In the genomic region with DNA sequence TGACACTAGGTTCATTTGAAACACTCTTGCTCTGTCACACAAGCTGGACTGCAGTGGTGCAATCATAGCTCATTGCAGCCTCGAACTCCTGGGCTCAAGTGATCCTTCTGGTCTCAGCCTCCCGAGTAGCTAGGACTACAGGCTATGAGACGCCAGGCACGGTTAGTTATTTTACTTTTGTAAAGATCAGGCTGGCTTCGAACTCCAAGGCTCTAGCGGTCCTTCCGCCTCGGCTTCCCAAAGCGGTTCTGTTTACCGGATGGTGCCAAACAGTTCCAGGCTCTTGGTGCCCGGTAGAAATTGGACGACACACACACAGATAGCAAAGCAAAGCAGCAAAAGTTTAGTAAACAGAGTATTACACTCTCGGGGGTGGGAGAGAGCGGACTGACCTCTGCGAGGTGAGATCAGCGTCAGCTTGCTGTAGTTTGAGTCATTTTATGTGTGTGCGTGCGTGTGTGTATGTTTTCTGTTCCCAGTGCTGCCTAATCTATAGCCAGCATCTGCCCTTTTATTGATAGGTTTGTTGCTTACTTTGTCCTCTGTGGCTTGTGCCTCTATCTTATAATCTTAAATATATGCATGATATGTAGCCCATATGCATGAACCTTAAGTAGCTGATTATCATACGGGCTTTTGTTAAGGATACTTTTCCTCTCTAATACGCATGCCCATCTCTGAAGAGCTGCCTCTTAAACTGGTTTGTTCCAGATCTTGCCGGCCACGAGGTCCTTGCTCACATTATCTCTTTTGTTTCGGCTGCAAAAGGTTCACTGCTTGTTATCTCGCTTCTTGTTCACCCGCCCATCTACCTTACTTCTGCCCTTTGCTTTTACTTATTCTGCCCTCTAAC, we compare ENCODE assay signal across 1 cellular context.
TF ChIP-seq lines count a peak whose summit lies in the region.

No MANE protein-coding gene starts in this region.

TF ChIP-seq in HepG2, 621 proteins besides CTCF, POLR2A, EP300 and RAD21 (continued from another document and continues in another):
- TF ChIP-seq, protein P1, sequence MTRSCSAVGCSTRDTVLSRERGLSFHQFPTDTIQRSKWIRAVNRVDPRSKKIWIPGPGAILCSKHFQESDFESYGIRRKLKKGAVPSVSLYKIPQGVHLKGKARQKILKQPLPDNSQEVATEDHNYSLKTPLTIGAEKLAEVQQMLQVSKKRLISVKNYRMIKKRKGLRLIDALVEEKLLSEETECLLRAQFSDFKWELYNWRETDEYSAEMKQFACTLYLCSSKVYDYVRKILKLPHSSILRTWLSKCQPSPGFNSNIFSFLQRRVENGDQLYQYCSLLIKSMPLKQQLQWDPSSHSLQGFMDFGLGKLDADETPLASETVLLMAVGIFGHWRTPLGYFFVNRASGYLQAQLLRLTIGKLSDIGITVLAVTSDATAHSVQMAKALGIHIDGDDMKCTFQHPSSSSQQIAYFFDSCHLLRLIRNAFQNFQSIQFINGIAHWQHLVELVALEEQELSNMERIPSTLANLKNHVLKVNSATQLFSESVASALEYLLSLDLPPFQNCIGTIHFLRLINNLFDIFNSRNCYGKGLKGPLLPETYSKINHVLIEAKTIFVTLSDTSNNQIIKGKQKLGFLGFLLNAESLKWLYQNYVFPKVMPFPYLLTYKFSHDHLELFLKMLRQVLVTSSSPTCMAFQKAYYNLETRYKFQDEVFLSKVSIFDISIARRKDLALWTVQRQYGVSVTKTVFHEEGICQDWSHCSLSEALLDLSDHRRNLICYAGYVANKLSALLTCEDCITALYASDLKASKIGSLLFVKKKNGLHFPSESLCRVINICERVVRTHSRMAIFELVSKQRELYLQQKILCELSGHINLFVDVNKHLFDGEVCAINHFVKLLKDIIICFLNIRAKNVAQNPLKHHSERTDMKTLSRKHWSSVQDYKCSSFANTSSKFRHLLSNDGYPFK (CRISPR knock-in tag; IDR thresholded peaks at IDR 0.05; ENCODE audit: borderline replicate concordance): no peak
- no peak for TF ChIP-seq ZBTB42 (CRISPR knock-in tag; IDR thresholded peaks at IDR 0.05)
- TF ChIP-seq, protein P2, sequence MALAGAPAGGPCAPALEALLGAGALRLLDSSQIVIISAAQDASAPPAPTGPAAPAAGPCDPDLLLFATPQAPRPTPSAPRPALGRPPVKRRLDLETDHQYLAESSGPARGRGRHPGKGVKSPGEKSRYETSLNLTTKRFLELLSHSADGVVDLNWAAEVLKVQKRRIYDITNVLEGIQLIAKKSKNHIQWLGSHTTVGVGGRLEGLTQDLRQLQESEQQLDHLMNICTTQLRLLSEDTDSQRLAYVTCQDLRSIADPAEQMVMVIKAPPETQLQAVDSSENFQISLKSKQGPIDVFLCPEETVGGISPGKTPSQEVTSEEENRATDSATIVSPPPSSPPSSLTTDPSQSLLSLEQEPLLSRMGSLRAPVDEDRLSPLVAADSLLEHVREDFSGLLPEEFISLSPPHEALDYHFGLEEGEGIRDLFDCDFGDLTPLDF (CRISPR knock-in tag; IDR thresholded peaks at IDR 0.05): no peak; the same call in 1 of the 2 replicates
- TF ChIP-seq ZNF264 (CRISPR knock-in tag; IDR thresholded peaks at IDR 0.05): no peak; the same call in none of the 2 replicates
- TF ChIP-seq, protein P3, sequence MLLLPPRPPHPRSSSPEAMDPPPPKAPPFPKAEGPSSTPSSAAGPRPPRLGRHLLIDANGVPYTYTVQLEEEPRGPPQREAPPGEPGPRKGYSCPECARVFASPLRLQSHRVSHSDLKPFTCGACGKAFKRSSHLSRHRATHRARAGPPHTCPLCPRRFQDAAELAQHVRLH (CRISPR knock-in tag; IDR thresholded peaks at IDR 0.05; ENCODE audit: borderline replicate concordance, low read depth): peak; percentile 24; the same call in 1 of the 2 replicates
- no peak for TF ChIP-seq KLF15 (CRISPR knock-in tag; IDR thresholded peaks at IDR 0.05; ENCODE audit: borderline replicate concordance)
- TF ChIP-seq SMARCE1 (IDR thresholded peaks at IDR 0.05; ENCODE audit: borderline replicate concordance): no peak
- TF ChIP-seq, protein P4, sequence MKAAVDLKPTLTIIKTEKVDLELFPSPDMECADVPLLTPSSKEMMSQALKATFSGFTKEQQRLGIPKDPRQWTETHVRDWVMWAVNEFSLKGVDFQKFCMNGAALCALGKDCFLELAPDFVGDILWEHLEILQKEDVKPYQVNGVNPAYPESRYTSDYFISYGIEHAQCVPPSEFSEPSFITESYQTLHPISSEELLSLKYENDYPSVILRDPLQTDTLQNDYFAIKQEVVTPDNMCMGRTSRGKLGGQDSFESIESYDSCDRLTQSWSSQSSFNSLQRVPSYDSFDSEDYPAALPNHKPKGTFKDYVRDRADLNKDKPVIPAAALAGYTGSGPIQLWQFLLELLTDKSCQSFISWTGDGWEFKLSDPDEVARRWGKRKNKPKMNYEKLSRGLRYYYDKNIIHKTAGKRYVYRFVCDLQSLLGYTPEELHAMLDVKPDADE (CRISPR knock-in tag; IDR thresholded peaks at IDR 0.05): no peak
- peak; percentile 69 for TF ChIP-seq KMT2A (CRISPR knock-in tag; IDR thresholded peaks at IDR 0.05)
- TF ChIP-seq, protein P5, sequence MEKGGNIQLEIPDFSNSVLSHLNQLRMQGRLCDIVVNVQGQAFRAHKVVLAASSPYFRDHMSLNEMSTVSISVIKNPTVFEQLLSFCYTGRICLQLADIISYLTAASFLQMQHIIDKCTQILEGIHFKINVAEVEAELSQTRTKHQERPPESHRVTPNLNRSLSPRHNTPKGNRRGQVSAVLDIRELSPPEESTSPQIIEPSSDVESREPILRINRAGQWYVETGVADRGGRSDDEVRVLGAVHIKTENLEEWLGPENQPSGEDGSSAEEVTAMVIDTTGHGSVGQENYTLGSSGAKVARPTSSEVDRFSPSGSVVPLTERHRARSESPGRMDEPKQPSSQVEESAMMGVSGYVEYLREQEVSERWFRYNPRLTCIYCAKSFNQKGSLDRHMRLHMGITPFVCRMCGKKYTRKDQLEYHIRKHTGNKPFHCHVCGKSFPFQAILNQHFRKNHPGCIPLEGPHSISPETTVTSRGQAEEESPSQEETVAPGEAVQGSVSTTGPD (CRISPR knock-in tag; IDR thresholded peaks at IDR 0.05): 0 out of 2 replicates have a peak, but pooled peaks have one; percentile 5
- TF ChIP-seq, protein P6, sequence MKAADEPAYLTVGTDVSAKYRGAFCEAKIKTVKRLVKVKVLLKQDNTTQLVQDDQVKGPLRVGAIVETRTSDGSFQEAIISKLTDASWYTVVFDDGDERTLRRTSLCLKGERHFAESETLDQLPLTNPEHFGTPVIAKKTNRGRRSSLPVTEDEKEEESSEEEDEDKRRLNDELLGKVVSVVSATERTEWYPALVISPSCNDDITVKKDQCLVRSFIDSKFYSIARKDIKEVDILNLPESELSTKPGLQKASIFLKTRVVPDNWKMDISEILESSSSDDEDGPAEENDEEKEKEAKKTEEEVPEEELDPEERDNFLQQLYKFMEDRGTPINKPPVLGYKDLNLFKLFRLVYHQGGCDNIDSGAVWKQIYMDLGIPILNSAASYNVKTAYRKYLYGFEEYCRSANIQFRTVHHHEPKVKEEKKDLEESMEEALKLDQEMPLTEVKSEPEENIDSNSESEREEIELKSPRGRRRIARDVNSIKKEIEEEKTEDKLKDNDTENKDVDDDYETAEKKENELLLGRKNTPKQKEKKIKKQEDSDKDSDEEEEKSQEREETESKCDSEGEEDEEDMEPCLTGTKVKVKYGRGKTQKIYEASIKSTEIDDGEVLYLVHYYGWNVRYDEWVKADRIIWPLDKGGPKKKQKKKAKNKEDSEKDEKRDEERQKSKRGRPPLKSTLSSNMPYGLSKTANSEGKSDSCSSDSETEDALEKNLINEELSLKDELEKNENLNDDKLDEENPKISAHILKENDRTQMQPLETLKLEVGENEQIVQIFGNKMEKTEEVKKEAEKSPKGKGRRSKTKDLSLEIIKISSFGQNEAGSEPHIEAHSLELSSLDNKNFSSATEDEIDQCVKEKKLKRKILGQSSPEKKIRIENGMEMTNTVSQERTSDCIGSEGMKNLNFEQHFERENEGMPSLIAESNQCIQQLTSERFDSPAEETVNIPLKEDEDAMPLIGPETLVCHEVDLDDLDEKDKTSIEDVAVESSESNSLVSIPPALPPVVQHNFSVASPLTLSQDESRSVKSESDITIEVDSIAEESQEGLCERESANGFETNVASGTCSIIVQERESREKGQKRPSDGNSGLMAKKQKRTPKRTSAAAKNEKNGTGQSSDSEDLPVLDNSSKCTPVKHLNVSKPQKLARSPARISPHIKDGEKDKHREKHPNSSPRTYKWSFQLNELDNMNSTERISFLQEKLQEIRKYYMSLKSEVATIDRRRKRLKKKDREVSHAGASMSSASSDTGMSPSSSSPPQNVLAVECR (CRISPR knock-in tag; IDR thresholded peaks at IDR 0.05; ENCODE audit: borderline replicate concordance): peak; percentile 42; the same call in 1 of the 2 replicates
- peak; percentile 7 for TF ChIP-seq FOXO1 (CRISPR knock-in tag; IDR thresholded peaks at IDR 0.05)
- no peak for TF ChIP-seq CENPX (CRISPR knock-in tag; IDR thresholded peaks at IDR 0.05)
- TF ChIP-seq HIVEP1 (CRISPR knock-in tag; IDR thresholded peaks at IDR 0.05): no peak
- peak; percentile 64; the same call in 1 of the 2 replicates for TF ChIP-seq TMF1 (CRISPR knock-in tag; IDR thresholded peaks at IDR 0.05; ENCODE audit: low read depth)
- peak; percentile 59; the same call in 1 of the 2 replicates for TF ChIP-seq HDAC1 (CRISPR knock-in tag; IDR thresholded peaks at IDR 0.05)
- TF ChIP-seq ZNF678 (CRISPR knock-in tag; IDR thresholded peaks at IDR 0.05): 0 out of 2 replicates have a peak, but pooled peaks have one; percentile 38
- TF ChIP-seq GFI1 (CRISPR knock-in tag; IDR thresholded peaks at IDR 0.05; ENCODE audit: borderline replicate concordance): 0 out of 2 replicates have a peak, but pooled peaks have one; percentile 5
- TF ChIP-seq ZNF468 (CRISPR knock-in tag; IDR thresholded peaks at IDR 0.05): no peak
- TF ChIP-seq ZNF383 (CRISPR knock-in tag; IDR thresholded peaks at IDR 0.05; ENCODE audit: borderline replicate concordance): 0 out of 2 replicates have a peak, but pooled peaks have one; percentile 25
- TF ChIP-seq, protein P7, sequence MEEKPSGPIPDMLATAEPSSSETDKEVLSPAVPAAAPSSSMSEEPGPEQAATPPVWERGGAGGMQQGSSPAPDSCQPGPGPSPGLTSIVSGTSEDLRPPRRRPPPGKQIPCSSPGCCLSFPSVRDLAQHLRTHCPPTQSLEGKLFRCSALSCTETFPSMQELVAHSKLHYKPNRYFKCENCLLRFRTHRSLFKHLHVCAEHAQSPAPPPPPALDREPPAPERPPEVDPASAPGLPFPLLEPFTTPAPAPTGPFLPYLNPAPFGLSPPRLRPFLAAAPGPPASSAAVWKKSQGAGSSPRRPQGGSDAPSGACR (CRISPR knock-in tag; IDR thresholded peaks at IDR 0.05): no peak
- TF ChIP-seq ZSCAN20 (CRISPR knock-in tag; IDR thresholded peaks at IDR 0.05; ENCODE audit: borderline replicate concordance): no peak
- TF ChIP-seq BRD4 (CRISPR knock-in tag; IDR thresholded peaks at IDR 0.05): peak; percentile 64
- 0 out of 2 replicates have a peak, but pooled peaks have one; percentile 66 for TF ChIP-seq AKAP8 (CRISPR knock-in tag; IDR thresholded peaks at IDR 0.05)
- no peak for TF ChIP-seq ZNF138 (CRISPR knock-in tag; IDR thresholded peaks at IDR 0.05; ENCODE audit: low read depth)
- peak; percentile 81 for TF ChIP-seq BORCS8-MEF2B (CRISPR knock-in tag; IDR thresholded peaks at IDR 0.05)
- TF ChIP-seq YEATS2 (CRISPR knock-in tag; IDR thresholded peaks at IDR 0.05; ENCODE audit: borderline replicate concordance): peak; percentile 12; the same call in 1 of the 2 replicates
- TF ChIP-seq RFXAP (CRISPR knock-in tag; IDR thresholded peaks at IDR 0.05; ENCODE audit: borderline replicate concordance): peak; percentile 78; the same call in 1 of the 2 replicates
- no peak for TF ChIP-seq HNRNPK (IDR thresholded peaks at IDR 0.05; ENCODE audit: low read depth, low read length, poor library complexity, severe bottlenecking)
- TF ChIP-seq, protein P8, sequence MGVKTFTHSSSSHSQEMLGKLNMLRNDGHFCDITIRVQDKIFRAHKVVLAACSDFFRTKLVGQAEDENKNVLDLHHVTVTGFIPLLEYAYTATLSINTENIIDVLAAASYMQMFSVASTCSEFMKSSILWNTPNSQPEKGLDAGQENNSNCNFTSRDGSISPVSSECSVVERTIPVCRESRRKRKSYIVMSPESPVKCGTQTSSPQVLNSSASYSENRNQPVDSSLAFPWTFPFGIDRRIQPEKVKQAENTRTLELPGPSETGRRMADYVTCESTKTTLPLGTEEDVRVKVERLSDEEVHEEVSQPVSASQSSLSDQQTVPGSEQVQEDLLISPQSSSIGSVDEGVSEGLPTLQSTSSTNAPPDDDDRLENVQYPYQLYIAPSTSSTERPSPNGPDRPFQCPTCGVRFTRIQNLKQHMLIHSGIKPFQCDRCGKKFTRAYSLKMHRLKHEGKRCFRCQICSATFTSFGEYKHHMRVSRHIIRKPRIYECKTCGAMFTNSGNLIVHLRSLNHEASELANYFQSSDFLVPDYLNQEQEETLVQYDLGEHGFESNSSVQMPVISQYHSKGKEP (CRISPR knock-in tag; IDR thresholded peaks at IDR 0.05): 0 out of 2 replicates have a peak, but pooled peaks have one; percentile 31
- TF ChIP-seq ZNF572 (CRISPR knock-in tag; IDR thresholded peaks at IDR 0.05): no peak
- no peak for TF ChIP-seq CENPT (CRISPR knock-in tag; IDR thresholded peaks at IDR 0.05; ENCODE audit: low read depth)
- TF ChIP-seq PHF21A (CRISPR knock-in tag; IDR thresholded peaks at IDR 0.05): 0 out of 2 replicates have a peak, but pooled peaks have one; percentile 45
- TF ChIP-seq ZBTB7A (CRISPR knock-in tag; IDR thresholded peaks at IDR 0.05): no peak
- no peak for TF ChIP-seq ZNF484 (CRISPR knock-in tag; IDR thresholded peaks at IDR 0.05; ENCODE audit: borderline replicate concordance, low read depth)
- TF ChIP-seq ADNP (CRISPR knock-in tag; IDR thresholded peaks at IDR 0.05): no peak
- TF ChIP-seq, protein P9, sequence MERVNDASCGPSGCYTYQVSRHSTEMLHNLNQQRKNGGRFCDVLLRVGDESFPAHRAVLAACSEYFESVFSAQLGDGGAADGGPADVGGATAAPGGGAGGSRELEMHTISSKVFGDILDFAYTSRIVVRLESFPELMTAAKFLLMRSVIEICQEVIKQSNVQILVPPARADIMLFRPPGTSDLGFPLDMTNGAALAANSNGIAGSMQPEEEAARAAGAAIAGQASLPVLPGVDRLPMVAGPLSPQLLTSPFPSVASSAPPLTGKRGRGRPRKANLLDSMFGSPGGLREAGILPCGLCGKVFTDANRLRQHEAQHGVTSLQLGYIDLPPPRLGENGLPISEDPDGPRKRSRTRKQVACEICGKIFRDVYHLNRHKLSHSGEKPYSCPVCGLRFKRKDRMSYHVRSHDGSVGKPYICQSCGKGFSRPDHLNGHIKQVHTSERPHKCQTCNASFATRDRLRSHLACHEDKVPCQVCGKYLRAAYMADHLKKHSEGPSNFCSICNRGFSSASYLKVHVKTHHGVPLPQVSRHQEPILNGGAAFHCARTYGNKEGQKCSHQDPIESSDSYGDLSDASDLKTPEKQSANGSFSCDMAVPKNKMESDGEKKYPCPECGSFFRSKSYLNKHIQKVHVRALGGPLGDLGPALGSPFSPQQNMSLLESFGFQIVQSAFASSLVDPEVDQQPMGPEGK (CRISPR knock-in tag; IDR thresholded peaks at IDR 0.05): peak; percentile 5; the same call in 1 of the 2 replicates
